Comparison of ENCODE assay signal across 1 cellular context in genomic region chr13:77386046-77386445, GRCh38.
TF ChIP-seq lines count a peak whose summit lies in the region.

No MANE protein-coding gene starts in this region.

TF ChIP-seq in SK-N-SH treated with all-trans-retinoic acid at 6 μM for 48 hours, 23 proteins besides CTCF, POLR2A, EP300 and RAD21 (continued from another document):
- no peak for TF ChIP-seq POU6F1 (CRISPR knock-in tag; IDR thresholded peaks at IDR 0.05; ENCODE audit: borderline replicate concordance, low read depth)
- no peak for TF ChIP-seq CSRNP3 (CRISPR knock-in tag; IDR thresholded peaks at IDR 0.05)
- no peak for TF ChIP-seq CSDC2 (CRISPR knock-in tag; IDR thresholded peaks at IDR 0.05)
- TF ChIP-seq TCF4 (CRISPR knock-in tag; IDR thresholded peaks at IDR 0.05; ENCODE audit: borderline replicate concordance): no peak
- TF ChIP-seq BACH2 (CRISPR knock-in tag; IDR thresholded peaks at IDR 0.05; ENCODE audit: borderline replicate concordance): no peak
